In the genomic region with DNA sequence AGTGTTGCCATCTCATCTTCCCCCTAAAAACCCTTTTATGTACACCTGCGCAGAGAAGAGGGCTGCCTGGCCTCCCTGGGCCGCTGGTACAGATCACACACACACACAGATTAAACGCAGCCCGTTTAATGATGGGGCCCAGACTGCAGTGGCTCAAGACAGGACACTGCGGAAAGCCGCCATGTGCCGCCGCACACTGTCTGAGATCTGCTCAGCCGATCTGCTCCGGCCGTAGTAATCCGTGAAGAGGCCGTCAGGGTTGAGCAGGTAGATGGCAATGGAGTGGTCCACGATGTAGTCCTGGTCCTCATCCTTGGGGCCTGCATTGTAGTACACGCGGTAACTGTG, we compare ENCODE assay signal across 15 cellular contexts. TPM values are rescaled to one million over a fixed set of nuclear protein-coding genes. Genes with fewer than 3 reads are reported as not detected.
DNase-seq lines count a peak whose midpoint lies in the region; ATAC-seq and TF ChIP-seq lines count a peak whose summit lies in the region.
"Had no signal": no experiment of that assay in that cellular context is flagged by ENCODE, and none has a peak within 500 bp of the region (broad histone marks: within the 10 kb centered on the region; RNA-seq: fewer than 3 reads in every experiment).

No MANE protein-coding gene starts in this region.

- DNase-seq in HFFc6 (no peak), NCI-H510A treated with DMSO at 0.1 percent for 48 hours (lab: John Stamatoyannopoulos, UW) (no peak), GDM1 (lab: John Stamatoyannopoulos, UW) (no peak)
- DNase-seq in central memory CD8-positive, alpha-beta T cell (ENCODE audit: low spot score in 2 of 2), result no peak
- no peak for DNase-seq in activated CD4-positive, CD25-positive, alpha-beta regulatory T cell treated with anti-CD3 and anti-CD28 coated beads, Interleukin-2, amount 50 U/mL, for 72 hours
- DNase-seq: activated CD8-positive, alpha-beta memory T cell treated with anti-CD3 and anti-CD28 coated beads, Interleukin-2, amount 50 U/mL, for 4 hours; erythroblast; hippocampal formation; NCI-H2171; stimulated activated CD4-positive, alpha-beta T cell treated with anti-CD3 and anti-CD28 coated beads, Interleukin-1b, Interleukin-23, amount 100 ng/mL, for 48 hours; T1000 had no signal

- peaks cover 14% of the 10 kb centered on the region for H3K36me3 Mint-ChIP-seq in HFFc6 (ENCODE audit: low read depth)
- H3K36me3 Mint-ChIP-seq in central memory CD8-positive, alpha-beta T cell (ENCODE audit: insufficient read depth), result peaks cover 50% of the 10 kb centered on the region

- peaks cover 2% of the 10 kb centered on the region; the same call in 1 of the 2 replicates for H3K27me3 Mint-ChIP-seq in HFFc6 (ENCODE audit: insufficient read depth)
- no peaks in the 10 kb centered on the region for H3K27me3 Mint-ChIP-seq in central memory CD8-positive, alpha-beta T cell
- H3K27me3 Mint-ChIP-seq: stimulated activated naive CD8-positive, alpha-beta T cell treated with anti-CD3 and anti-CD28 coated beads, Interleukin-15, amount 100 ng/mL, for 72 hours had no signal

- no peaks in the 10 kb centered on the region for H3K9me3 Mint-ChIP-seq in HFFc6
- no peaks in the 10 kb centered on the region for H3K9me3 Mint-ChIP-seq in central memory CD8-positive, alpha-beta T cell
- H3K9me3 Mint-ChIP-seq: stimulated activated naive CD8-positive, alpha-beta T cell treated with anti-CD3 and anti-CD28 coated beads, Interleukin-15, amount 100 ng/mL, for 72 hours had no signal

- no peak for TF ChIP-seq CTCF in C4-2B (conservative IDR thresholded peaks at IDR 0.05)
- no peak for TF ChIP-seq CTCF in HFFc6 (IDR thresholded peaks at IDR 0.05)

- H3K27ac Mint-ChIP-seq in HFFc6, result no peak overlapping the region; the same call in 1 of the 2 replicates
- H3K27ac Mint-ChIP-seq in central memory CD8-positive, alpha-beta T cell (ENCODE audit: low read depth), result no peak overlapping the region

- no peak for ATAC-seq in central memory CD8-positive, alpha-beta T cell (replicated peaks; ENCODE audit: extremely low read depth, poor library complexity, severe bottlenecking)
- ATAC-seq: stimulated activated naive CD8-positive, alpha-beta T cell treated with anti-CD3 and anti-CD28 coated beads, Interleukin-15, amount 100 ng/mL, for 72 hours had no signal

- H3K4me1 Mint-ChIP-seq in HFFc6 (ENCODE audit: low read depth), result peaks cover 19% of the 10 kb centered on the region
- H3K4me1 Mint-ChIP-seq in central memory CD8-positive, alpha-beta T cell, result peaks cover 33% of the 10 kb centered on the region

- peak overlapping the region; percentile 98; the same call in 1 of the 2 replicates for H3K27ac ChIP-seq in C4-2B
- H3K27ac ChIP-seq: cardiac muscle cell, parathyroid adenoma had no signal

- 0 out of 2 replicates have a peak overlapping the region, but pooled peaks have one; percentile 26 for H3K4me3 Mint-ChIP-seq in HFFc6
- peak overlapping the region; percentile 16 for H3K4me3 Mint-ChIP-seq in central memory CD8-positive, alpha-beta T cell

RNA-seq across cellular contexts. Expression of a gene that starts 2.0 kb away (rescaled TPM):
- 10 to 100 TPM in 2 of 6 experiments, 1 to 10 TPM in 4; 2.7 to 11.1 (median 9.7) TPM for total RNA-seq in HFFc6 (2021; fragmentation: NEBNext Ultra II Directional; extraction: Animal tissue kit (Norgen Biotek cat#: 25700))
- total RNA-seq: cardiac muscle cell had no signal

RNA-seq across cellular contexts. Expression of a gene that starts 6.4 kb away (rescaled TPM):
- total RNA-seq in HFFc6 (2021; fragmentation: NEBNext Ultra II Directional; extraction: Animal tissue kit (Norgen Biotek cat#: 25700)), result 1 to 10 TPM in 5 of 6 experiments, under 1 TPM in 1; 0.95 to 2.1 (median 1.3) TPM

RNA-seq across cellular contexts. Expression of a gene that starts 15.4 kb away (rescaled TPM):
- 10 to 100 TPM; 31.7 to 54.1 (median 50.0) TPM for total RNA-seq in HFFc6 (2021; fragmentation: NEBNext Ultra II Directional; extraction: Animal tissue kit (Norgen Biotek cat#: 25700))

RNA-seq across cellular contexts. Expression of a gene that starts 15.9 kb away (rescaled TPM):
- 100 to 1,000 TPM; 110 to 133 (median 118) TPM for total RNA-seq in HFFc6 (2021; fragmentation: NEBNext Ultra II Directional; extraction: Animal tissue kit (Norgen Biotek cat#: 25700))

RNA-seq across cellular contexts. Expression of a gene that starts 22.3 kb away (rescaled TPM):
- total RNA-seq in HFFc6 (2021; fragmentation: NEBNext Ultra II Directional; extraction: Animal tissue kit (Norgen Biotek cat#: 25700)), result under 1 TPM in 1 of 6 experiments, not detected in 5; 0.05 TPM
